In the genomic region with DNA sequence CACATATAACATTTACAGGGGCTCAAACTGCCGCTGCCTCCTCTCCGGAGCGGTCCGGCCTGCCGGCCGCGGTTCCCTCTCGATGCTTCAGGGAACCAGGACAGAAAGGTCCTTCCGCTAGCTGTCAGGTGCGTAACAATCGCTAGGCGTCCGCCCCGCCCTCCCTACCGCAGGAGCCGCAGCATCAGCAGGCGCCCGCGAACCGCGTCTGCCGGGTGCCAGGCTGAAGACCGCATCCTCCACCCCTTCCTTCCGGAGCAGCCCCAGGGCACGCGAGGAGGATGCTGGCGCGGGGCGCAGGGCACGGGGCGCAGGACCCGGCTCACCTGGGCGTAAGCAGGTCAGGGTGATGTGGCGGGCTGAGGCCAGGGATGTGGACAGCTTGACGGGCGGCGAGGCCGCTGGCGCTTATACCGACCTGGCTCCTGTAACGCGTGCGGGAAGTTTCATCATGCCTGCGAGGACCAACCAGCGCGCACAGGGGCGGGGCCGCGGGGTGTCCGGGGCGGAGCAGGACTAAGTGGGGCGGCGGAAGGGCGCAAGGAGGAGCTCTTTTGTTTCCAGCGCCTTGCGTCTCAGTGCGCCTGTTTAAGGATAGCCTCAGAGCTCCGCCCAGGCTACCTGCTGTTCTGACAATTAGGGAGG, we compare ENCODE assay signal across 1 cellular context.
TF ChIP-seq lines count a peak whose summit lies in the region.

A gene with protein sequence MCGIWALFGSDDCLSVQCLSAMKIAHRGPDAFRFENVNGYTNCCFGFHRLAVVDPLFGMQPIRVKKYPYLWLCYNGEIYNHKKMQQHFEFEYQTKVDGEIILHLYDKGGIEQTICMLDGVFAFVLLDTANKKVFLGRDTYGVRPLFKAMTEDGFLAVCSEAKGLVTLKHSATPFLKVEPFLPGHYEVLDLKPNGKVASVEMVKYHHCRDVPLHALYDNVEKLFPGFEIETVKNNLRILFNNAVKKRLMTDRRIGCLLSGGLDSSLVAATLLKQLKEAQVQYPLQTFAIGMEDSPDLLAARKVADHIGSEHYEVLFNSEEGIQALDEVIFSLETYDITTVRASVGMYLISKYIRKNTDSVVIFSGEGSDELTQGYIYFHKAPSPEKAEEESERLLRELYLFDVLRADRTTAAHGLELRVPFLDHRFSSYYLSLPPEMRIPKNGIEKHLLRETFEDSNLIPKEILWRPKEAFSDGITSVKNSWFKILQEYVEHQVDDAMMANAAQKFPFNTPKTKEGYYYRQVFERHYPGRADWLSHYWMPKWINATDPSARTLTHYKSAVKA (minus strand): TSS at position 384 of the 645 bp plus-strand sequence. CDS start 3,252 bp downstream, outside the sequence.

TF ChIP-seq in K562, 482 proteins besides CTCF, POLR2A, EP300 and RAD21 (continued from another document and continues in another):
- TF ChIP-seq, protein P1, sequence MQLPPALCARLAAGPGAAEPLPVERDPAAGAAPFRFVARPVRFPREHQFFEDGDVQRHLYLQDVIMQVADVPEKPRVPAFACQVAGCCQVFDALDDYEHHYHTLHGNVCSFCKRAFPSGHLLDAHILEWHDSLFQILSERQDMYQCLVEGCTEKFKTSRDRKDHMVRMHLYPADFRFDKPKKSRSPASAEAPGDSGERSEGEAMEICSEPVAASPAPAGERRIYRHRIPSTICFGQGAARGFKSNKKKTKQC (CRISPR knock-in tag; IDR thresholded peaks at IDR 0.05): peak; percentile 74; the same call in 1 of the 2 replicates
- TF ChIP-seq, protein P2, sequence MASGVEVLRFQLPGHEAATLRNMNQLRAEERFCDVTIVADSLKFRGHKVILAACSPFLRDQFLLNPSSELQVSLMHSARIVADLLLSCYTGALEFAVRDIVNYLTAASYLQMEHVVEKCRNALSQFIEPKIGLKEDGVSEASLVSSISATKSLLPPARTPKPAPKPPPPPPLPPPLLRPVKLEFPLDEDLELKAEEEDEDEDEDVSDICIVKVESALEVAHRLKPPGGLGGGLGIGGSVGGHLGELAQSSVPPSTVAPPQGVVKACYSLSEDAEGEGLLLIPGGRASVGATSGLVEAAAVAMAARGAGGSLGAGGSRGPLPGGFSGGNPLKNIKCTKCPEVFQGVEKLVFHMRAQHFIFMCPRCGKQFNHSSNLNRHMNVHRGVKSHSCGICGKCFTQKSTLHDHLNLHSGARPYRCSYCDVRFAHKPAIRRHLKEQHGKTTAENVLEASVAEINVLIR (CRISPR knock-in tag; IDR thresholded peaks at IDR 0.05): no peak; the same call in 1 of the 2 replicates
- TF ChIP-seq CSDE1 (IDR thresholded peaks at IDR 0.05) (peak in 1 of 2 experiments; percentile 10; a peak in 1 of 4 replicates), SMARCB1 (IDR thresholded peaks at IDR 0.05; ENCODE audit: insufficient read length, low read depth) (no peak), ZNF232 (CRISPR knock-in tag; IDR thresholded peaks at IDR 0.05) (0 out of 2 replicates have a peak, but pooled peaks have one; percentile 32), TEAD2 (tag; IDR thresholded peaks at IDR 0.05) (no peak), MTA2 (IDR thresholded peaks at IDR 0.05; ENCODE audit: low read depth) (no peak), ZFP1 (CRISPR knock-in tag; IDR thresholded peaks at IDR 0.05) (no peak), CREM (IDR thresholded peaks at IDR 0.05; ENCODE audit: low read depth) (peak; percentile 84), KLF13 (tag; IDR thresholded peaks at IDR 0.05; ENCODE audit: borderline replicate concordance, low read depth) (peak; percentile 75), EP400 (IDR thresholded peaks at IDR 0.05) (peak; percentile 100), ZNF431 (CRISPR knock-in tag; IDR thresholded peaks at IDR 0.05) (no peak), CHD1 (IDR thresholded peaks at IDR 0.05; ENCODE audit: low read length) (no peak), YY1 (IDR thresholded peaks at IDR 0.05; ENCODE audit: borderline replicate concordance in 1 of 3, control insufficient read depth in 1 of 3, extremely low read depth in 1 of 3, insufficient read depth in 3 of 3, insufficient read length in 1 of 3, insufficient replicate concordance in 2 of 3, low read depth in 1 of 3, low read length in 2 of 3) (peak in 2 of 3 experiments; percentile 38 to 41), LARP7 (IDR thresholded peaks at IDR 0.05) (no peak), PHF20 (IDR thresholded peaks at IDR 0.05; ENCODE audit: partially characterized antibody) (peak; percentile 74), BHLHE40 (IDR thresholded peaks at IDR 0.05; ENCODE audit: low read length) (peak; percentile 83), FOXA3 (CRISPR knock-in tag; conservative IDR thresholded peaks at IDR 0.05 in 1 of 2, IDR thresholded peaks at IDR 0.05 in 1 of 2) (no peak), SLC30A9 (CRISPR knock-in tag; IDR thresholded peaks at IDR 0.05) (no peak), MED1 (CRISPR knock-in tag; IDR thresholded peaks at IDR 0.05; ENCODE audit: borderline replicate concordance) (no peak), RBFOX2 (IDR thresholded peaks at IDR 0.05; ENCODE audit: low read depth, low read length) (peak; percentile 100), RUNX1 (IDR thresholded peaks at IDR 0.05; ENCODE audit: low read depth) (peak; percentile 68; the same call in 1 of the 2 replicates), TBP (optimal IDR thresholded peaks at IDR 0.05; ENCODE audit: low read depth, low read length) (peak; percentile 92), PML (IDR thresholded peaks at IDR 0.05; ENCODE audit: low read length) (peak; percentile 75), NFE2L1 (tag; IDR thresholded peaks at IDR 0.05; ENCODE audit: borderline replicate concordance, low read depth) (no peak), ZNF143 (CRISPR knock-in tag; IDR thresholded peaks at IDR 0.05) (no peak), ZNF57 (CRISPR knock-in tag; IDR thresholded peaks at IDR 0.05) (no peak), CBFB (CRISPR knock-in tag; IDR thresholded peaks at IDR 0.05) (peak; percentile 92)
- TF ChIP-seq, protein P3, sequence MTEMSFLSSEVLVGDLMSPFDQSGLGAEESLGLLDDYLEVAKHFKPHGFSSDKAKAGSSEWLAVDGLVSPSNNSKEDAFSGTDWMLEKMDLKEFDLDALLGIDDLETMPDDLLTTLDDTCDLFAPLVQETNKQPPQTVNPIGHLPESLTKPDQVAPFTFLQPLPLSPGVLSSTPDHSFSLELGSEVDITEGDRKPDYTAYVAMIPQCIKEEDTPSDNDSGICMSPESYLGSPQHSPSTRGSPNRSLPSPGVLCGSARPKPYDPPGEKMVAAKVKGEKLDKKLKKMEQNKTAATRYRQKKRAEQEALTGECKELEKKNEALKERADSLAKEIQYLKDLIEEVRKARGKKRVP (CRISPR knock-in tag; IDR thresholded peaks at IDR 0.05): peak; percentile 99
- TF ChIP-seq, protein P4, sequence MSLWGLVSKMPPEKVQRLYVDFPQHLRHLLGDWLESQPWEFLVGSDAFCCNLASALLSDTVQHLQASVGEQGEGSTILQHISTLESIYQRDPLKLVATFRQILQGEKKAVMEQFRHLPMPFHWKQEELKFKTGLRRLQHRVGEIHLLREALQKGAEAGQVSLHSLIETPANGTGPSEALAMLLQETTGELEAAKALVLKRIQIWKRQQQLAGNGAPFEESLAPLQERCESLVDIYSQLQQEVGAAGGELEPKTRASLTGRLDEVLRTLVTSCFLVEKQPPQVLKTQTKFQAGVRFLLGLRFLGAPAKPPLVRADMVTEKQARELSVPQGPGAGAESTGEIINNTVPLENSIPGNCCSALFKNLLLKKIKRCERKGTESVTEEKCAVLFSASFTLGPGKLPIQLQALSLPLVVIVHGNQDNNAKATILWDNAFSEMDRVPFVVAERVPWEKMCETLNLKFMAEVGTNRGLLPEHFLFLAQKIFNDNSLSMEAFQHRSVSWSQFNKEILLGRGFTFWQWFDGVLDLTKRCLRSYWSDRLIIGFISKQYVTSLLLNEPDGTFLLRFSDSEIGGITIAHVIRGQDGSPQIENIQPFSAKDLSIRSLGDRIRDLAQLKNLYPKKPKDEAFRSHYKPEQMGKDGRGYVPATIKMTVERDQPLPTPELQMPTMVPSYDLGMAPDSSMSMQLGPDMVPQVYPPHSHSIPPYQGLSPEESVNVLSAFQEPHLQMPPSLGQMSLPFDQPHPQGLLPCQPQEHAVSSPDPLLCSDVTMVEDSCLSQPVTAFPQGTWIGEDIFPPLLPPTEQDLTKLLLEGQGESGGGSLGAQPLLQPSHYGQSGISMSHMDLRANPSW (CRISPR knock-in tag; IDR thresholded peaks at IDR 0.05): peak; percentile 21; the same call in 1 of the 2 replicates
- TF ChIP-seq, protein P5, sequence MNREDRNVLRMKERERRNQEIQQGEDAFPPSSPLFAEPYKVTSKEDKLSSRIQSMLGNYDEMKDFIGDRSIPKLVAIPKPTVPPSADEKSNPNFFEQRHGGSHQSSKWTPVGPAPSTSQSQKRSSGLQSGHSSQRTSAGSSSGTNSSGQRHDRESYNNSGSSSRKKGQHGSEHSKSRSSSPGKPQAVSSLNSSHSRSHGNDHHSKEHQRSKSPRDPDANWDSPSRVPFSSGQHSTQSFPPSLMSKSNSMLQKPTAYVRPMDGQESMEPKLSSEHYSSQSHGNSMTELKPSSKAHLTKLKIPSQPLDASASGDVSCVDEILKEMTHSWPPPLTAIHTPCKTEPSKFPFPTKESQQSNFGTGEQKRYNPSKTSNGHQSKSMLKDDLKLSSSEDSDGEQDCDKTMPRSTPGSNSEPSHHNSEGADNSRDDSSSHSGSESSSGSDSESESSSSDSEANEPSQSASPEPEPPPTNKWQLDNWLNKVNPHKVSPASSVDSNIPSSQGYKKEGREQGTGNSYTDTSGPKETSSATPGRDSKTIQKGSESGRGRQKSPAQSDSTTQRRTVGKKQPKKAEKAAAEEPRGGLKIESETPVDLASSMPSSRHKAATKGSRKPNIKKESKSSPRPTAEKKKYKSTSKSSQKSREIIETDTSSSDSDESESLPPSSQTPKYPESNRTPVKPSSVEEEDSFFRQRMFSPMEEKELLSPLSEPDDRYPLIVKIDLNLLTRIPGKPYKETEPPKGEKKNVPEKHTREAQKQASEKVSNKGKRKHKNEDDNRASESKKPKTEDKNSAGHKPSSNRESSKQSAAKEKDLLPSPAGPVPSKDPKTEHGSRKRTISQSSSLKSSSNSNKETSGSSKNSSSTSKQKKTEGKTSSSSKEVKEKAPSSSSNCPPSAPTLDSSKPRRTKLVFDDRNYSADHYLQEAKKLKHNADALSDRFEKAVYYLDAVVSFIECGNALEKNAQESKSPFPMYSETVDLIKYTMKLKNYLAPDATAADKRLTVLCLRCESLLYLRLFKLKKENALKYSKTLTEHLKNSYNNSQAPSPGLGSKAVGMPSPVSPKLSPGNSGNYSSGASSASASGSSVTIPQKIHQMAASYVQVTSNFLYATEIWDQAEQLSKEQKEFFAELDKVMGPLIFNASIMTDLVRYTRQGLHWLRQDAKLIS (CRISPR knock-in tag; IDR thresholded peaks at IDR 0.05): peak; percentile 97
- TF ChIP-seq, protein P6, sequence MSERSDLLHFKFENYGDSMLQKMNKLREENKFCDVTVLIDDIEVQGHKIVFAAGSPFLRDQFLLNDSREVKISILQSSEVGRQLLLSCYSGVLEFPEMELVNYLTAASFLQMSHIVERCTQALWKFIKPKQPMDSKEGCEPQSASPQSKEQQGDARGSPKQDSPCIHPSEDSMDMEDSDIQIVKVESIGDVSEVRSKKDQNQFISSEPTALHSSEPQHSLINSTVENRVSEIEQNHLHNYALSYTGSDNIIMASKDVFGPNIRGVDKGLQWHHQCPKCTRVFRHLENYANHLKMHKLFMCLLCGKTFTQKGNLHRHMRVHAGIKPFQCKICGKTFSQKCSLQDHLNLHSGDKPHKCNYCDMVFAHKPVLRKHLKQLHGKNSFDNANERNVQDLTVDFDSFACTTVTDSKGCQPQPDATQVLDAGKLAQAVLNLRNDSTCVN (CRISPR knock-in tag; IDR thresholded peaks at IDR 0.05): no peak
- TF ChIP-seq, protein P7, sequence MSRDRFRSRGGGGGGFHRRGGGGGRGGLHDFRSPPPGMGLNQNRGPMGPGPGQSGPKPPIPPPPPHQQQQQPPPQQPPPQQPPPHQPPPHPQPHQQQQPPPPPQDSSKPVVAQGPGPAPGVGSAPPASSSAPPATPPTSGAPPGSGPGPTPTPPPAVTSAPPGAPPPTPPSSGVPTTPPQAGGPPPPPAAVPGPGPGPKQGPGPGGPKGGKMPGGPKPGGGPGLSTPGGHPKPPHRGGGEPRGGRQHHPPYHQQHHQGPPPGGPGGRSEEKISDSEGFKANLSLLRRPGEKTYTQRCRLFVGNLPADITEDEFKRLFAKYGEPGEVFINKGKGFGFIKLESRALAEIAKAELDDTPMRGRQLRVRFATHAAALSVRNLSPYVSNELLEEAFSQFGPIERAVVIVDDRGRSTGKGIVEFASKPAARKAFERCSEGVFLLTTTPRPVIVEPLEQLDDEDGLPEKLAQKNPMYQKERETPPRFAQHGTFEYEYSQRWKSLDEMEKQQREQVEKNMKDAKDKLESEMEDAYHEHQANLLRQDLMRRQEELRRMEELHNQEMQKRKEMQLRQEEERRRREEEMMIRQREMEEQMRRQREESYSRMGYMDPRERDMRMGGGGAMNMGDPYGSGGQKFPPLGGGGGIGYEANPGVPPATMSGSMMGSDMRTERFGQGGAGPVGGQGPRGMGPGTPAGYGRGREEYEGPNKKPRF (IDR thresholded peaks at IDR 0.05; ENCODE audit: low read depth, low read length): no peak
- TF ChIP-seq, protein P8, sequence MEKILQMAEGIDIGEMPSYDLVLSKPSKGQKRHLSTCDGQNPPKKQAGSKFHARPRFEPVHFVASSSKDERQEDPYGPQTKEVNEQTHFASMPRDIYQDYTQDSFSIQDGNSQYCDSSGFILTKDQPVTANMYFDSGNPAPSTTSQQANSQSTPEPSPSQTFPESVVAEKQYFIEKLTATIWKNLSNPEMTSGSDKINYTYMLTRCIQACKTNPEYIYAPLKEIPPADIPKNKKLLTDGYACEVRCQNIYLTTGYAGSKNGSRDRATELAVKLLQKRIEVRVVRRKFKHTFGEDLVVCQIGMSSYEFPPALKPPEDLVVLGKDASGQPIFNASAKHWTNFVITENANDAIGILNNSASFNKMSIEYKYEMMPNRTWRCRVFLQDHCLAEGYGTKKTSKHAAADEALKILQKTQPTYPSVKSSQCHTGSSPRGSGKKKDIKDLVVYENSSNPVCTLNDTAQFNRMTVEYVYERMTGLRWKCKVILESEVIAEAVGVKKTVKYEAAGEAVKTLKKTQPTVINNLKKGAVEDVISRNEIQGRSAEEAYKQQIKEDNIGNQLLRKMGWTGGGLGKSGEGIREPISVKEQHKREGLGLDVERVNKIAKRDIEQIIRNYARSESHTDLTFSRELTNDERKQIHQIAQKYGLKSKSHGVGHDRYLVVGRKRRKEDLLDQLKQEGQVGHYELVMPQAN (IDR thresholded peaks at IDR 0.05; ENCODE audit: borderline replicate concordance): peak; percentile 87; the same call in 1 of the 2 replicates
- TF ChIP-seq, protein P9, sequence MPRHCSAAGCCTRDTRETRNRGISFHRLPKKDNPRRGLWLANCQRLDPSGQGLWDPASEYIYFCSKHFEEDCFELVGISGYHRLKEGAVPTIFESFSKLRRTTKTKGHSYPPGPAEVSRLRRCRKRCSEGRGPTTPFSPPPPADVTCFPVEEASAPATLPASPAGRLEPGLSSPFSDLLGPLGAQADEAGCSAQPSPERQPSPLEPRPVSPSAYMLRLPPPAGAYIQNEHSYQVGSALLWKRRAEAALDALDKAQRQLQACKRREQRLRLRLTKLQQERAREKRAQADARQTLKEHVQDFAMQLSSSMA (CRISPR knock-in tag; IDR thresholded peaks at IDR 0.05): 0 out of 2 replicates have a peak, but pooled peaks have one; percentile 12
- TF ChIP-seq, protein P10, sequence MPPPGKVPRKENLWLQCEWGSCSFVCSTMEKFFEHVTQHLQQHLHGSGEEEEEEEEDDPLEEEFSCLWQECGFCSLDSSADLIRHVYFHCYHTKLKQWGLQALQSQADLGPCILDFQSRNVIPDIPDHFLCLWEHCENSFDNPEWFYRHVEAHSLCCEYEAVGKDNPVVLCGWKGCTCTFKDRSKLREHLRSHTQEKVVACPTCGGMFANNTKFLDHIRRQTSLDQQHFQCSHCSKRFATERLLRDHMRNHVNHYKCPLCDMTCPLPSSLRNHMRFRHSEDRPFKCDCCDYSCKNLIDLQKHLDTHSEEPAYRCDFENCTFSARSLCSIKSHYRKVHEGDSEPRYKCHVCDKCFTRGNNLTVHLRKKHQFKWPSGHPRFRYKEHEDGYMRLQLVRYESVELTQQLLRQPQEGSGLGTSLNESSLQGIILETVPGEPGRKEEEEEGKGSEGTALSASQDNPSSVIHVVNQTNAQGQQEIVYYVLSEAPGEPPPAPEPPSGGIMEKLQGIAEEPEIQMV (tag; conservative IDR thresholded peaks at IDR 0.05; ENCODE audit: low read depth): no peak
